ENCODE assay signal across 26 cellular contexts in genomic region chr2:106113362-106113971, GRCh38.
DNase-seq lines count a peak whose midpoint lies in the region; ATAC-seq and TF ChIP-seq lines count a peak whose summit lies in the region.
"Had no signal": no experiment of that assay in that cellular context is flagged by ENCODE, and none has a peak within 500 bp of the region (broad histone marks: within the 10 kb centered on the region; RNA-seq: fewer than 3 reads in every experiment).

No MANE protein-coding gene starts in this region.

- no CpG with 5 or more reads among the region's 13 CpGs for WGBS in trophoblast cell (ENCODE audit: extremely low coverage, insufficient coverage, insufficient read length)

- H3K4me3 ChIP-seq in CD4-positive, CD25-positive, alpha-beta regulatory T cell (ENCODE audit: low read depth, low read length), result no peak overlapping the region
- H3K4me3 ChIP-seq in trophoblast cell (ENCODE audit: low read depth, low read length), result no peak overlapping the region
- H3K4me3 ChIP-seq: dorsolateral prefrontal cortex, psoas muscle, thyroid gland had no signal

- no peaks in the 10 kb centered on the region for H3K9me3 ChIP-seq in CD4-positive, CD25-positive, alpha-beta regulatory T cell (ENCODE audit: control insufficient read depth in 2 of 2, low read length in 2 of 2)
- H3K9me3 ChIP-seq in T-helper 17 cell (ENCODE audit: control insufficient read depth, low read length, poor library complexity, severe bottlenecking) (no peaks in the 10 kb centered on the region), trophoblast cell (ENCODE audit: insufficient read depth, low read depth, low read length) (no peaks in the 10 kb centered on the region)
- H3K9me3 ChIP-seq: BE2C, psoas muscle, thyroid gland had no signal

- H3K23ac ChIP-seq in trophoblast cell (ENCODE audit: low read length), result no peak overlapping the region

- H3K27ac Mint-ChIP-seq in CD4-positive, CD25-positive, alpha-beta regulatory T cell, result peak overlapping the region in 2 of 3 donors; percentile 56 to 63
- H3K27ac Mint-ChIP-seq in T-helper 17 cell, result peak overlapping the region; percentile 68
- H3K27ac Mint-ChIP-seq: activated CD8-positive, alpha-beta T cell treated with anti-CD3 and anti-CD28 coated beads, Interleukin-2, amount 10 ng/mL, durations not matched to agents 7 days and 5 days had no signal

- no peak overlapping the region for H3K4me2 ChIP-seq in trophoblast cell (ENCODE audit: low read length)
- H3K4me2 ChIP-seq: KMS-11 had no signal

- H2AFZ ChIP-seq in trophoblast cell (ENCODE audit: insufficient read depth, low read length, poor library complexity), result no peak overlapping the region

- H4K8ac ChIP-seq in trophoblast cell (ENCODE audit: low read depth, low read length), result no peak overlapping the region

- no peak overlapping the region for H4K91ac ChIP-seq in trophoblast cell (ENCODE audit: low read depth, low read length)

- no peaks in the 10 kb centered on the region for H3K79me2 ChIP-seq in trophoblast cell (ENCODE audit: control insufficient read depth, insufficient read depth, low read length, poor library complexity)

- H3K14ac ChIP-seq in trophoblast cell (ENCODE audit: low read length), result no peak overlapping the region

- peaks cover 9% of the 10 kb centered on the region for H3K4me1 ChIP-seq in CD4-positive, CD25-positive, alpha-beta regulatory T cell (ENCODE audit: control insufficient read depth, insufficient read depth, low read length, poor library complexity, severe bottlenecking)
- peaks cover 5 to 8% of the 10 kb centered on the region in 2 experiments for H3K4me1 ChIP-seq in trophoblast cell (ENCODE audit: control insufficient read depth in 1 of 2, insufficient read depth in 2 of 2, low read length in 2 of 2)
- H3K4me1 ChIP-seq: BE2C, thyroid gland had no signal

- no peaks in the 10 kb centered on the region for H3K79me1 ChIP-seq in trophoblast cell (ENCODE audit: low read length)

- H2AK5ac ChIP-seq in trophoblast cell (ENCODE audit: low read length), result peak overlapping the region; percentile 57

- no peak for TF ChIP-seq CTCF in omental fat pad (IDR thresholded peaks at IDR 0.05)

- H3K4ac ChIP-seq in trophoblast cell (ENCODE audit: low read depth, low read length), result no peak overlapping the region

- no peaks in the 10 kb centered on the region for H3K9me3 Mint-ChIP-seq in CD4-positive, CD25-positive, alpha-beta regulatory T cell
- H3K9me3 Mint-ChIP-seq: neural crest cell; stimulated activated naive CD8-positive, alpha-beta T cell treated with anti-CD3 and anti-CD28 coated beads, Interleukin-15, Interleukin-2, amounts not matched to agents 100 ng/mL and 50 ng/mL, for 24 hours had no signal

- H3K4me1 Mint-ChIP-seq in CD4-positive, CD25-positive, alpha-beta regulatory T cell, result peaks cover 6 to 28% (median 13%) of the 10 kb centered on the region in 4 donors
- H3K4me1 Mint-ChIP-seq in T-helper 17 cell, result peaks cover 17% of the 10 kb centered on the region

- H3K18ac ChIP-seq in trophoblast cell (ENCODE audit: low read length), result no peak overlapping the region

- DNase-seq in CD4-positive, CD25-positive, alpha-beta regulatory T cell, result no peak
- DNase-seq in T-helper 17 cell (no peak), kidney tubule cell (ENCODE audit: low spot score) (peak; percentile 76), trophoblast cell (peak in 1 of 2 donors; percentile 16), omental fat pad (ENCODE audit: low spot score) (no peak), amniotic stem cell (lab: John Stamatoyannopoulos, UW) (no peak)
- DNase-seq: activated CD4-positive, alpha-beta T cell treated with anti-CD3 and anti-CD28 coated beads for 1 hour; activated CD8-positive, alpha-beta T cell treated with anti-CD3 and anti-CD28 coated beads, Interleukin-2, amount 10 ng/mL, durations not matched to agents 7 days and 5 days; activated effector memory CD4-positive, alpha-beta T cell treated with anti-CD3 and anti-CD28 coated beads, Interleukin-2, amount 50 U/mL, for 16 hours; BE2C; brain microvascular endothelial cell; DMS79; dorsolateral prefrontal cortex; GDM1; mammary epithelial cell; NCI-H1436; NCI-H345; psoas muscle; T-helper 1 cell; thyroid gland had no signal

- H3K27ac ChIP-seq in CD4-positive, CD25-positive, alpha-beta regulatory T cell (ENCODE audit: insufficient read depth, low read length, poor library complexity, severe bottlenecking), result no peak overlapping the region
- no peak overlapping the region for H3K27ac ChIP-seq in trophoblast cell (ENCODE audit: low read depth, low read length)
- H3K27ac ChIP-seq: brain microvascular endothelial cell, dorsolateral prefrontal cortex, KMS-11, psoas muscle, RWPE1, thyroid gland had no signal

- H3K4me3 Mint-ChIP-seq in CD4-positive, CD25-positive, alpha-beta regulatory T cell, result no peak overlapping the region
- no peak overlapping the region for H3K4me3 Mint-ChIP-seq in T-helper 17 cell
- H3K4me3 Mint-ChIP-seq: activated CD8-positive, alpha-beta T cell treated with anti-CD3 and anti-CD28 coated beads, Interleukin-2, amount 10 ng/mL, durations not matched to agents 7 days and 5 days; neural crest cell; stimulated activated naive CD8-positive, alpha-beta T cell treated with anti-CD3 and anti-CD28 coated beads, Interleukin-15, Interleukin-2, amounts not matched to agents 100 ng/mL and 50 ng/mL, for 24 hours had no signal

- peaks cover 50% of the 10 kb centered on the region for H3K36me3 Mint-ChIP-seq in CD4-positive, CD25-positive, alpha-beta regulatory T cell
- peaks cover 8% of the 10 kb centered on the region for H3K36me3 Mint-ChIP-seq in T-helper 17 cell (ENCODE audit: low read depth)

- H3K27me3 ChIP-seq in CD4-positive, CD25-positive, alpha-beta regulatory T cell (ENCODE audit: control insufficient read depth, insufficient read depth, low read length), result no peaks in the 10 kb centered on the region
- H3K27me3 ChIP-seq in trophoblast cell (ENCODE audit: insufficient read depth, low read length), result no peaks in the 10 kb centered on the region
- H3K27me3 ChIP-seq: BE2C, brain microvascular endothelial cell, dorsolateral prefrontal cortex, thyroid gland had no signal

- ATAC-seq in CD4-positive, CD25-positive, alpha-beta regulatory T cell (ENCODE audit: low read depth in 2 of 2), result no peak
- ATAC-seq in T-helper 17 cell (no peak), HG02938 (IDR thresholded peaks at IDR 0.05; ENCODE audit: unreplicated experiment) (no peak), omental fat pad (ENCODE audit: low FRiP score) (no peak), GM18498 (IDR thresholded peaks at IDR 0.05; ENCODE audit: unreplicated experiment) (no peak)
- ATAC-seq: activated CD8-positive, alpha-beta T cell treated with anti-CD3 and anti-CD28 coated beads, Interleukin-2, amount 10 ng/mL, durations not matched to agents 7 days and 5 days; psoas muscle had no signal

- no peak overlapping the region for H2BK5ac ChIP-seq in trophoblast cell (ENCODE audit: low read depth, low read length, poor library complexity)

- H2BK12ac ChIP-seq in trophoblast cell (ENCODE audit: low read length), result no peak overlapping the region

- no peak overlapping the region for H2BK120ac ChIP-seq in trophoblast cell (ENCODE audit: insufficient read depth, low read length, poor library complexity)

- no peak overlapping the region for H3K9ac ChIP-seq in trophoblast cell (ENCODE audit: low read length)
- H3K9ac ChIP-seq: KMS-11 had no signal

- no peaks in the 10 kb centered on the region for H3K27me3 Mint-ChIP-seq in CD4-positive, CD25-positive, alpha-beta regulatory T cell
- no peaks in the 10 kb centered on the region for H3K27me3 Mint-ChIP-seq in T-helper 17 cell
- H3K27me3 Mint-ChIP-seq: stimulated activated naive CD8-positive, alpha-beta T cell treated with anti-CD3 and anti-CD28 coated beads, Interleukin-15, Interleukin-2, amounts not matched to agents 100 ng/mL and 50 ng/mL, for 24 hours had no signal

- H3K36me3 ChIP-seq in CD4-positive, CD25-positive, alpha-beta regulatory T cell (ENCODE audit: control insufficient read depth, insufficient read depth, low read length), result peaks cover 95% of the 10 kb centered on the region
- peaks cover 22 to 40% of the 10 kb centered on the region in 2 experiments for H3K36me3 ChIP-seq in trophoblast cell (ENCODE audit: control insufficient read depth in 1 of 2, insufficient read depth in 2 of 2, low read length in 2 of 2)
- H3K36me3 ChIP-seq: BE2C, brain microvascular endothelial cell had no signal

- H4K12ac ChIP-seq in trophoblast cell (ENCODE audit: low read depth, low read length), result no peak overlapping the region
